ENCODE assay signal across 23 cellular contexts in the genomic region with DNA sequence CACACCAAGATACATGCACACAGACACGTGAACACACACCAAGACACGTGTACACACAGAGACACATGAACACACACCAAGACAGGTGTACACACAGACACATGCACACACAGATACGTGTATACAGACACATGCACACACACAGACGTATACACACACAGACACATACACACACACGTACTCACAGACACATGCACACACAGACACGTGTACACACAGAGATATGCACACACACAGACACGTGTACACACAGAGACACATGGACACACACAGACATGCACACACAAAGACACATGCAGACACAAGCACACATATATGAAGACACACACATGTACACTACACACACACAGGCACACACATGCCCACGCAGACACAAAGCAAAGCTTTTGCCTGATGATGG.
"Had no signal": no experiment of that assay in that cellular context is flagged by ENCODE, and none has a peak within 500 bp of the region (broad histone marks: within the 10 kb centered on the region; RNA-seq: fewer than 3 reads in every experiment).

No MANE protein-coding gene starts in this region.

- DNase-seq: colonic mucosa; dermis blood vessel endothelial cell; effector memory CD8-positive, alpha-beta T cell; esophagus squamous epithelium; foreskin melanocyte; glutamatergic neuron; hypothalamus; immature natural killer cell; left ventricle myocardium superior; lower lobe of right lung; psoas muscle; stimulated activated CD4-positive, alpha-beta T cell treated with anti-CD3 and anti-CD28 coated beads, Interleukin-4, amount 100 ng/mL, for 4 hours; stimulated activated naive CD8-positive, alpha-beta T cell treated with anti-CD3 and anti-CD28 coated beads, Interleukin-15, Interleukin-2, amounts not matched to agents 100 U/mL and 50 U/mL, for 24 hours; substantia nigra had no signal

- H3K4me1 ChIP-seq: colonic mucosa, esophagus squamous epithelium, lower lobe of right lung, psoas muscle had no signal

- H3K27me3 ChIP-seq: colonic mucosa, spleen, testis had no signal

- H3K4me3 ChIP-seq: colonic mucosa, esophagus squamous epithelium, lower lobe of right lung, psoas muscle, skin epidermis, spleen, testis, tibial artery had no signal

- H3K4me3 Mint-ChIP-seq: effector memory CD8-positive, alpha-beta T cell; immature natural killer cell; natural killer cell treated with Interleukin-12 subunit alpha and Interleukin-12 subunit beta and Interleukin-15 and Interleukin-18, amount 100 ng/mL, for 72 hours; neural crest cell; stimulated activated memory B cell treated with anti-CD40 and anti-IgM and Interleukin-4, amounts not matched to agents 10 μg/mL and 1 μg/mL and 100 μg/mL, for 72 hours; type B pancreatic cell had no signal

- ATAC-seq: effector memory CD8-positive, alpha-beta T cell; left ventricle myocardium superior; psoas muscle; stimulated activated memory B cell treated with anti-CD40 and anti-IgM and Interleukin-4, amounts not matched to agents 10 μg/mL and 1 μg/mL and 100 μg/mL, for 72 hours; stimulated activated naive CD8-positive, alpha-beta T cell treated with anti-CD3 and anti-CD28 coated beads, Interleukin-15, Interleukin-2, amounts not matched to agents 100 U/mL and 50 U/mL, for 24 hours had no signal

- H3K9me3 Mint-ChIP-seq: immature natural killer cell, neural crest cell, type B pancreatic cell had no signal

- H3K27ac ChIP-seq: colonic mucosa, esophagus squamous epithelium, lower lobe of right lung, parathyroid adenoma, psoas muscle, skin epidermis, spleen, testis, tibial artery had no signal

- H3K36me3 ChIP-seq: colonic mucosa, esophagus squamous epithelium, lower lobe of right lung, spleen, tibial artery had no signal

- H3K27ac Mint-ChIP-seq: effector memory CD8-positive, alpha-beta T cell; immature natural killer cell; natural killer cell treated with Interleukin-12 subunit alpha and Interleukin-12 subunit beta and Interleukin-15 and Interleukin-18, amount 100 ng/mL, for 72 hours; stimulated activated memory B cell treated with anti-CD40 and anti-IgM and Interleukin-4, amounts not matched to agents 10 μg/mL and 1 μg/mL and 100 μg/mL, for 72 hours; type B pancreatic cell had no signal

- H3K9me3 ChIP-seq: colonic mucosa, esophagus squamous epithelium, lower lobe of right lung, psoas muscle, testis, tibial artery had no signal

- H3K4me1 Mint-ChIP-seq: immature natural killer cell; neural crest cell; stimulated activated memory B cell treated with anti-CD40 and anti-IgM and Interleukin-4, amounts not matched to agents 10 μg/mL and 1 μg/mL and 100 μg/mL, for 72 hours had no signal

- H3K27me3 Mint-ChIP-seq: effector memory CD8-positive, alpha-beta T cell; type B pancreatic cell had no signal

- H3K36me3 Mint-ChIP-seq: immature natural killer cell; natural killer cell treated with Interleukin-12 subunit alpha and Interleukin-12 subunit beta and Interleukin-15 and Interleukin-18, amount 100 ng/mL, for 72 hours; stimulated activated memory B cell treated with anti-CD40 and anti-IgM and Interleukin-4, amounts not matched to agents 10 μg/mL and 1 μg/mL and 100 μg/mL, for 72 hours; type B pancreatic cell had no signal
